8 cellular contexts compared by ENCODE assay signal in genomic region chr6:133951227-133951626, GRCh38. TPM values are rescaled to one million over a fixed set of nuclear protein-coding genes. Genes with fewer than 3 reads are reported as not detected.
DNase-seq lines count a peak whose midpoint lies in the region; ATAC-seq lines count a peak whose summit lies in the region.

No MANE protein-coding gene starts in this region.

- peaks cover 25% of the 10 kb centered on the region for H3K4me1 Mint-ChIP-seq in activated CD4-positive, alpha-beta T cell treated with anti-CD3 and anti-CD28 coated beads, Interleukin-2, amount 10 ng/mL, durations not matched to agents 24 days and 14 days
- peaks cover 34% of the 10 kb centered on the region for H3K4me1 Mint-ChIP-seq in activated naive CD8-positive, alpha-beta T cell treated with anti-CD3 and anti-CD28 coated beads, Interleukin-2, amount 50 U/mL, for 24 hours

- no peak for ATAC-seq in activated naive CD8-positive, alpha-beta T cell treated with anti-CD3 and anti-CD28 coated beads, Interleukin-2, amount 50 U/mL, for 24 hours
- ATAC-seq in GM18519 (IDR thresholded peaks at IDR 0.05; ENCODE audit: low FRiP score, unreplicated experiment) = no peak
- ATAC-seq in HG03280 (IDR thresholded peaks at IDR 0.05; ENCODE audit: unreplicated experiment) = no peak

- H3K4me3 Mint-ChIP-seq in activated CD4-positive, alpha-beta T cell treated with anti-CD3 and anti-CD28 coated beads, Interleukin-2, amount 10 ng/mL, durations not matched to agents 24 days and 14 days = peak overlapping the region; percentile 98
- peak overlapping the region; percentile 97 for H3K4me3 Mint-ChIP-seq in activated naive CD8-positive, alpha-beta T cell treated with anti-CD3 and anti-CD28 coated beads, Interleukin-2, amount 50 U/mL, for 24 hours

- H3K27me3 ChIP-seq in layer of hippocampus (ENCODE audit: control insufficient read depth, insufficient read depth, low read length) = no peaks in the 10 kb centered on the region

- peak overlapping the region; percentile 3 for H3K27ac Mint-ChIP-seq in activated CD4-positive, alpha-beta T cell treated with anti-CD3 and anti-CD28 coated beads, Interleukin-2, amount 10 ng/mL, durations not matched to agents 24 days and 14 days
- H3K27ac Mint-ChIP-seq in activated naive CD8-positive, alpha-beta T cell treated with anti-CD3 and anti-CD28 coated beads, Interleukin-2, amount 50 U/mL, for 24 hours = peak overlapping the region; percentile 71

- no peaks in the 10 kb centered on the region for H3K9me3 Mint-ChIP-seq in activated CD4-positive, alpha-beta T cell treated with anti-CD3 and anti-CD28 coated beads, Interleukin-2, amount 10 ng/mL, durations not matched to agents 24 days and 14 days
- no peaks in the 10 kb centered on the region for H3K9me3 Mint-ChIP-seq in activated naive CD8-positive, alpha-beta T cell treated with anti-CD3 and anti-CD28 coated beads, Interleukin-2, amount 50 U/mL, for 24 hours

- DNase-seq in activated CD4-positive, alpha-beta T cell treated with anti-CD3 and anti-CD28 coated beads, Interleukin-2, amount 10 ng/mL, durations not matched to agents 24 days and 14 days = no peak
- no peak for DNase-seq in activated CD4-positive, alpha-beta T cell treated with anti-CD3 and anti-CD28 coated beads, Interleukin-2, amount 50 U/mL, for 1 hour
- DNase-seq in activated naive CD8-positive, alpha-beta T cell treated with anti-CD3 and anti-CD28 coated beads, Interleukin-2, amount 50 U/mL, for 24 hours = no peak
- no peak for DNase-seq in kidney tubule cell (ENCODE audit: low spot score)

- H3K27ac ChIP-seq in layer of hippocampus (ENCODE audit: low read depth, low read length) (peak overlapping the region; percentile 94), temporal lobe (ENCODE audit: low read depth, low read length) (peak overlapping the region; percentile 81)

- intact Hi-C loops in activated CD4-positive, alpha-beta T cell treated with anti-CD3 and anti-CD28 coated beads, Interleukin-2, amount 10 ng/mL, durations not matched to agents 24 days and 14 days (cut with micrococcal nuclease) = loop anchor here (5.0 to 10.0 kb wide), 4 partner anchors 296 to 1136 kb away; partner anchors contain the start of gene RPS12

- H3K27me3 Mint-ChIP-seq in activated CD4-positive, alpha-beta T cell treated with anti-CD3 and anti-CD28 coated beads, Interleukin-2, amount 10 ng/mL, durations not matched to agents 24 days and 14 days = peaks cover 10% of the 10 kb centered on the region
- H3K27me3 Mint-ChIP-seq in activated naive CD8-positive, alpha-beta T cell treated with anti-CD3 and anti-CD28 coated beads, Interleukin-2, amount 50 U/mL, for 24 hours = no peaks in the 10 kb centered on the region

- peaks cover 8% of the 10 kb centered on the region for H3K36me3 Mint-ChIP-seq in activated CD4-positive, alpha-beta T cell treated with anti-CD3 and anti-CD28 coated beads, Interleukin-2, amount 10 ng/mL, durations not matched to agents 24 days and 14 days (ENCODE audit: low read depth)
- no peaks in the 10 kb centered on the region for H3K36me3 Mint-ChIP-seq in activated naive CD8-positive, alpha-beta T cell treated with anti-CD3 and anti-CD28 coated beads, Interleukin-2, amount 50 U/mL, for 24 hours (ENCODE audit: low read depth)

RNA-seq across cellular contexts. Expression of gene TBPL1, which starts 1.8 kb away (rescaled TPM):
- total RNA-seq in activated CD4-positive, alpha-beta T cell treated with anti-CD3 and anti-CD28 coated beads, Interleukin-2, amount 10 ng/mL, durations not matched to agents 24 days and 14 days = 37.2 and 40.0 TPM in 2 replicates
- 30.0 TPM for total RNA-seq in temporal lobe
